14 cellular contexts compared by ENCODE assay signal in genomic region chr1:150076066-150076465, GRCh38.
"Had no signal": no experiment of that assay in that cellular context is flagged by ENCODE, and none has a peak within 500 bp of the region (broad histone marks: within the 10 kb centered on the region; RNA-seq: fewer than 3 reads in every experiment).

No MANE protein-coding gene starts in this region.

- H3K27ac ChIP-seq: adrenal gland, cardiac muscle cell, hepatocyte, left lung had no signal

- H3K27me3 ChIP-seq: adrenal gland, cardiac muscle cell, hepatocyte, left lung had no signal

- H3K27me3 Mint-ChIP-seq: activated naive CD4-positive, alpha-beta T cell treated with anti-CD3 and anti-CD28 coated beads, Interleukin-2, amount 50 U/mL, for 24 hours; natural killer cell treated with Interleukin-12 subunit alpha and Interleukin-12 subunit beta and Interleukin-15 and Interleukin-18, amount 100 ng/mL, for 72 hours had no signal

- H2AFZ ChIP-seq: hepatocyte had no signal

- H3K4me3 ChIP-seq: adrenal gland, cardiac muscle cell, hepatocyte, left lung had no signal

- H3K4me3 Mint-ChIP-seq: activated naive CD4-positive, alpha-beta T cell treated with anti-CD3 and anti-CD28 coated beads, Interleukin-2, amount 50 U/mL, for 24 hours; activated T-cell treated with anti-CD3 and anti-CD28 coated beads, Interleukin-2, amount 50 U/mL, for 4 hours; natural killer cell treated with Interleukin-12 subunit alpha and Interleukin-12 subunit beta and Interleukin-15 and Interleukin-18, amount 100 ng/mL, for 72 hours had no signal

- H3K4me2 ChIP-seq: hepatocyte had no signal

- H3K27ac Mint-ChIP-seq: activated naive CD4-positive, alpha-beta T cell treated with anti-CD3 and anti-CD28 coated beads, Interleukin-2, amount 50 U/mL, for 24 hours; natural killer cell treated with Interleukin-12 subunit alpha and Interleukin-12 subunit beta and Interleukin-15 and Interleukin-18, amount 100 ng/mL, for 72 hours had no signal

- DNase-seq: activated CD4-positive, alpha-beta T cell treated with anti-CD3 and anti-CD28 coated beads for 48 hours; activated effector memory CD4-positive, alpha-beta T cell treated with anti-CD3 and anti-CD28 coated beads, Interleukin-2, amount 50 U/mL, for 16 hours; activated T-cell treated with anti-CD3 and anti-CD28 coated beads, Interleukin-2, amount 50 U/mL, for 4 hours; adrenal gland; kidney; left lung; stimulated activated CD4-positive, alpha-beta T cell treated with anti-CD3 and anti-CD28 coated beads, Interleukin-2, amount 100 ng/mL, for 48 hours; stimulated activated naive CD4-positive, alpha-beta T cell; trophoblast cell had no signal

- ATAC-seq: activated T-cell treated with anti-CD3 and anti-CD28 coated beads, Interleukin-2, amount 50 U/mL, for 4 hours; esophagus mucosa; left lung; natural killer cell treated with Interleukin-12 subunit alpha and Interleukin-12 subunit beta and Interleukin-15 and Interleukin-18, amount 100 ng/mL, for 72 hours had no signal

- H3K9me3 Mint-ChIP-seq: activated naive CD4-positive, alpha-beta T cell treated with anti-CD3 and anti-CD28 coated beads, Interleukin-2, amount 50 U/mL, for 24 hours; activated T-cell treated with anti-CD3 and anti-CD28 coated beads, Interleukin-2, amount 50 U/mL, for 4 hours; natural killer cell treated with Interleukin-12 subunit alpha and Interleukin-12 subunit beta and Interleukin-15 and Interleukin-18, amount 100 ng/mL, for 72 hours had no signal

- H3K9me3 ChIP-seq: left lung had no signal

- H3K4me1 ChIP-seq: adrenal gland, left lung had no signal
